Comparison of ENCODE assay signal across 17 cellular contexts in the genomic region with DNA sequence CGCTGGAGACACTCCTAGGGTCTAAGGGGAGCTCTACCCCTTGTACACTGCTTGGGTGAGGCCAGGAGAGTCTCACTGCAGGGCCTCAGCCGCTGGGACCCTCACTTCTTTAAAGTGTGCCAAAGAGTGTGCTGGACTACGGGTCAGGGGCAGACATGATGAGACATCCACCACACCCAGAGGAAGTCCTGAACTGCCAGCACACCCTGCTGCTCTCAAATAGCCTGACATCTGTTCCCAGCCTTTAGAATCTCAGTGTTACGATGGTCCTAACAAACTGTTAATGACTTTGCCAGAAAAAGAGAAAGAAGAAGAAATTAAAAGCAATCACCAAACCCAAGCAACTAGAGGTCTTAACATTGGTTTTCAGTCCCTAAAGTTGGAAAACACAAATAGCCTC. TPM values are rescaled to one million over a fixed set of nuclear protein-coding genes. Genes with fewer than 3 reads are reported as not detected.
DNase-seq lines count a peak whose midpoint lies in the region; ATAC-seq and TF ChIP-seq lines count a peak whose summit lies in the region.
"Had no signal": no experiment of that assay in that cellular context is flagged by ENCODE, and none has a peak within 500 bp of the region (broad histone marks: within the 10 kb centered on the region; RNA-seq: fewer than 3 reads in every experiment).

No MANE protein-coding gene starts in this region.

- H3K4me1 ChIP-seq in heart right ventricle: peaks cover 0 to 42% (median 19%) of the 10 kb centered on the region in 9 donors
- H3K4me1 ChIP-seq: left lung had no signal

- ATAC-seq in activated naive CD8-positive, alpha-beta T cell treated with anti-CD3 and anti-CD28 coated beads, Interleukin-2, amount 50 U/mL, for 24 hours: no peak
- peak; percentile 23 for ATAC-seq in left colon
- ATAC-seq in heart right ventricle: no peak
- ATAC-seq in HG03442 (IDR thresholded peaks at IDR 0.05; ENCODE audit: unreplicated experiment): no peak
- no peak for ATAC-seq in HG02798 (IDR thresholded peaks at IDR 0.05; ENCODE audit: poor library complexity, unreplicated experiment)

- H3K27me3 ChIP-seq in WERI-Rb-1 (ENCODE audit: insufficient read depth, low read depth, severe bottlenecking) (no peaks in the 10 kb centered on the region), heart right ventricle (no peaks in the 10 kb centered on the region)
- H3K27me3 ChIP-seq: esophagus squamous epithelium, left lung, testis had no signal

- peak overlapping the region; percentile 31; the same call in 1 of the 2 replicates for H3K27ac ChIP-seq in WERI-Rb-1
- no peak overlapping the region for H3K27ac ChIP-seq in heart right ventricle
- H3K27ac ChIP-seq: left lung had no signal

- no peaks in the 10 kb centered on the region for H3K9me3 ChIP-seq in WERI-Rb-1 (ENCODE audit: severe bottlenecking)
- H3K9me3 ChIP-seq in heart right ventricle: no peaks in the 10 kb centered on the region
- H3K9me3 ChIP-seq: esophagus squamous epithelium, left lung, testis had no signal

- no peaks in the 10 kb centered on the region for H3K9me3 Mint-ChIP-seq in activated naive CD8-positive, alpha-beta T cell (ENCODE audit: low read depth)
- no peaks in the 10 kb centered on the region for H3K9me3 Mint-ChIP-seq in activated naive CD8-positive, alpha-beta T cell treated with anti-CD3 and anti-CD28 coated beads, Interleukin-2, amount 50 U/mL, for 24 hours
- H3K9me3 Mint-ChIP-seq: activated T-cell treated with anti-CD3 and anti-CD28 coated beads, Interleukin-2, amount 50 U/mL, for 24 hours; T-helper 2 cell treated with Interferon-gamma antibody and Interleukin-4, amounts not matched to agents 5 μg/mL and 100 μg/mL, for 36 hours had no signal

- no peak overlapping the region for H3K4me3 Mint-ChIP-seq in activated naive CD8-positive, alpha-beta T cell
- H3K4me3 Mint-ChIP-seq in activated naive CD8-positive, alpha-beta T cell treated with anti-CD3 and anti-CD28 coated beads, Interleukin-2, amount 50 U/mL, for 24 hours: no peak overlapping the region
- H3K4me3 Mint-ChIP-seq: activated T-cell treated with anti-CD3 and anti-CD28 coated beads, Interleukin-2, amount 50 U/mL, for 24 hours; T-helper 2 cell treated with Interferon-gamma antibody and Interleukin-4, amounts not matched to agents 5 μg/mL and 100 μg/mL, for 36 hours had no signal

- H3K4me3 ChIP-seq in WERI-Rb-1 (ENCODE audit: low read depth, low read length): no peak overlapping the region
- no peak overlapping the region for H3K4me3 ChIP-seq in heart right ventricle
- H3K4me3 ChIP-seq: esophagus squamous epithelium, left lung, testis had no signal

- no peaks in the 10 kb centered on the region for H3K27me3 Mint-ChIP-seq in activated naive CD8-positive, alpha-beta T cell
- H3K27me3 Mint-ChIP-seq in activated naive CD8-positive, alpha-beta T cell treated with anti-CD3 and anti-CD28 coated beads, Interleukin-2, amount 50 U/mL, for 24 hours: no peaks in the 10 kb centered on the region
- H3K27me3 Mint-ChIP-seq: activated T-cell treated with anti-CD3 and anti-CD28 coated beads, Interleukin-2, amount 50 U/mL, for 24 hours had no signal

- intact Hi-C loops in left colon (cut with DNase I, micrococcal nuclease): no loop called here
- intact Hi-C loops in heart right ventricle (cut with DNase I): no loop called here

- peaks cover 3% of the 10 kb centered on the region for H3K4me1 Mint-ChIP-seq in activated naive CD8-positive, alpha-beta T cell (ENCODE audit: low read depth)
- H3K4me1 Mint-ChIP-seq in activated naive CD8-positive, alpha-beta T cell treated with anti-CD3 and anti-CD28 coated beads, Interleukin-2, amount 50 U/mL, for 24 hours: peaks cover 3% of the 10 kb centered on the region

- no peaks in the 10 kb centered on the region for H3K36me3 Mint-ChIP-seq in activated naive CD8-positive, alpha-beta T cell
- H3K36me3 Mint-ChIP-seq in activated naive CD8-positive, alpha-beta T cell treated with anti-CD3 and anti-CD28 coated beads, Interleukin-2, amount 50 U/mL, for 24 hours (ENCODE audit: low read depth): peaks cover 2% of the 10 kb centered on the region

- peak overlapping the region; percentile 9 for H3K27ac Mint-ChIP-seq in activated naive CD8-positive, alpha-beta T cell
- H3K27ac Mint-ChIP-seq in activated naive CD8-positive, alpha-beta T cell treated with anti-CD3 and anti-CD28 coated beads, Interleukin-2, amount 50 U/mL, for 24 hours: no peak overlapping the region
- H3K27ac Mint-ChIP-seq: activated T-cell treated with anti-CD3 and anti-CD28 coated beads, Interleukin-2, amount 50 U/mL, for 24 hours; T-helper 2 cell treated with Interferon-gamma antibody and Interleukin-4, amounts not matched to agents 5 μg/mL and 100 μg/mL, for 36 hours had no signal

- TF ChIP-seq CTCF in WERI-Rb-1 (IDR thresholded peaks at IDR 0.05; ENCODE audit: low read depth, low read length) (no peak), heart right ventricle (IDR thresholded peaks at IDR 0.05) (no peak)

- peaks cover 91% of the 10 kb centered on the region for H3K36me3 ChIP-seq in WERI-Rb-1
- H3K36me3 ChIP-seq in heart right ventricle: peaks cover 0 to 51% (median 0%) of the 10 kb centered on the region in 9 donors

- WGBS in heart right ventricle, 2 donors: 68 to 80% methylated on average over 4 of the region's 4 CpGs

- DNase-seq in activated naive CD8-positive, alpha-beta T cell treated with anti-CD3 and anti-CD28 coated beads, Interleukin-2, amount 50 U/mL, for 24 hours: no peak
- no peak for DNase-seq in WERI-Rb-1
- DNase-seq in left colon: no peak
- DNase-seq in heart right ventricle: no peak
- DNase-seq in stimulated activated CD4-positive, alpha-beta T cell treated with anti-CD3 and anti-CD28 coated beads, Interleukin-15, amount 100 ng/mL, for 24 hours: no peak
- DNase-seq: activated T-cell treated with anti-CD3 and anti-CD28 coated beads, Interleukin-2, amount 50 U/mL, for 24 hours; cortex of kidney; esophagus squamous epithelium; NCI-H1048; SHP77 treated with DMSO at 0.1 percent for 48 hours; stimulated activated CD4-positive, alpha-beta T cell treated with anti-CD3 and anti-CD28 coated beads, Interleukin-2, amount 100 ng/mL, for 24 hours; testis had no signal

RNA-seq across cellular contexts. Expression of a gene that starts 49.0 kb away (rescaled TPM):
- total RNA-seq in left colon (10 to 100 TPM; 59.6 to 78.0 TPM), heart right ventricle (10 to 100 TPM; 82.2 to 97.4 (median 90.2) TPM)
- polyA plus RNA-seq in heart right ventricle: 10 to 100 TPM; 33.0 to 75.2 TPM

RNA-seq across cellular contexts. Expression of a gene that starts 49.1 kb away (rescaled TPM):
- total RNA-seq in left colon: 1 to 10 TPM; 5.5 to 5.7 TPM
- total RNA-seq in heart right ventricle: 1 to 10 TPM; 3.2 to 8.3 (median 5.8) TPM
- 1 to 10 TPM in 1 of 2 donors, under 1 TPM in 1; 0.99 to 2.5 TPM for polyA plus RNA-seq in heart right ventricle
